Comparison of ENCODE assay signal across 20 cellular contexts in genomic region chr14:23408307-23408630, GRCh38. TPM values are rescaled to one million over a fixed set of nuclear protein-coding genes. Genes with fewer than 3 reads are reported as not detected.
DNase-seq lines count a peak whose midpoint lies in the region; ATAC-seq and TF ChIP-seq lines count a peak whose summit lies in the region.
"Had no signal": no experiment of that assay in that cellular context is flagged by ENCODE, and none has a peak within 500 bp of the region (broad histone marks: within the 10 kb centered on the region; RNA-seq: fewer than 3 reads in every experiment).

No MANE protein-coding gene starts in this region.

- POLR2A ChIA-PET in activated CD8-positive, alpha-beta T cell treated with anti-CD3 and anti-CD28 coated beads, Interleukin-2, amount 10 ng/mL, durations not matched to agents 7 days and 5 days (lab: Charles Lee) = no interaction called here

- peak overlapping the region in 9 of 10 donors; percentile 46 to 87 (median 75) for H3K27ac ChIP-seq in heart right ventricle
- peak overlapping the region; percentile 84 to 91 for H3K27ac ChIP-seq in right atrium auricular region
- peak overlapping the region; percentile 79 to 90 (median 84) for H3K27ac ChIP-seq in gastrocnemius medialis
- H3K27ac ChIP-seq: GM23248 had no signal

- CTCF ChIA-PET in activated CD8-positive, alpha-beta T cell treated with anti-CD3 and anti-CD28 coated beads, Interleukin-2, amount 10 ng/mL, durations not matched to agents 7 days and 5 days (lab: Charles Lee) = no interaction called here

- H3K4me3 Mint-ChIP-seq in activated CD8-positive, alpha-beta T cell treated with anti-CD3 and anti-CD28 coated beads, Interleukin-2, amount 10 ng/mL, durations not matched to agents 7 days and 5 days = no peak overlapping the region
- H3K4me3 Mint-ChIP-seq: CD4-positive, CD25-positive, alpha-beta regulatory T cell; HFFc6 had no signal

- H3K27ac Mint-ChIP-seq in activated CD8-positive, alpha-beta T cell treated with anti-CD3 and anti-CD28 coated beads, Interleukin-2, amount 10 ng/mL, durations not matched to agents 7 days and 5 days = no peak overlapping the region
- H3K27ac Mint-ChIP-seq: CD4-positive, CD25-positive, alpha-beta regulatory T cell; HFFc6 had no signal

- H3K4me1 ChIP-seq in heart right ventricle (peaks cover 0 to 46% (median 7%) of the 10 kb centered on the region in 9 donors), right atrium auricular region (no peaks in the 10 kb centered on the region), gastrocnemius medialis (peaks cover 10 to 55% of the 10 kb centered on the region in 2 donors)
- H3K4me1 ChIP-seq: BE2C, Caco-2 had no signal

- DNase-seq in Right ventricle myocardium superior (peak; percentile 44), heart right ventricle (no peak), right atrium auricular region (ENCODE audit: low spot score) (no peak), gastrocnemius medialis (peak in 1 of 2 donors; percentile 72), NCI-H1105 (lab: John Stamatoyannopoulos, UW) (no peak), GM13976 (ENCODE audit: low spot score) (no peak), glomerular visceral epithelial cell (ENCODE audit: extremely low spot score) (no peak)
- DNase-seq in activated CD8-positive, alpha-beta T cell treated with anti-CD3 and anti-CD28 coated beads, Interleukin-2, amount 10 ng/mL, durations not matched to agents 7 days and 5 days = no peak
- DNase-seq: ACHN; BE2C; C1 segment of cervical spinal cord; Caco-2; CD4-positive, CD25-positive, alpha-beta regulatory T cell; DMS79 treated with DMSO at 0.1 percent for 48 hours; GM23248; HFFc6; KG1 had no signal

- no peak for TF ChIP-seq POLR2A in gastrocnemius medialis (IDR thresholded peaks at IDR 0.05)

- H3K27me3 ChIP-seq in heart right ventricle (peaks cover 0 to 10% (median 0%) of the 10 kb centered on the region in 7 donors), right atrium auricular region (no peaks in the 10 kb centered on the region), gastrocnemius medialis (no peaks in the 10 kb centered on the region)

- H3K36me3 ChIP-seq in heart right ventricle = peaks cover 0 to 47% (median 0%) of the 10 kb centered on the region in 9 donors
- peaks cover 48% of the 10 kb centered on the region for H3K36me3 ChIP-seq in right atrium auricular region
- H3K36me3 ChIP-seq in gastrocnemius medialis = no peaks in the 10 kb centered on the region
- H3K36me3 ChIP-seq: BE2C had no signal

- peaks cover 3% of the 10 kb centered on the region for H3K27me3 Mint-ChIP-seq in activated CD8-positive, alpha-beta T cell treated with anti-CD3 and anti-CD28 coated beads, Interleukin-2, amount 10 ng/mL, durations not matched to agents 7 days and 5 days (ENCODE audit: low read depth)

- TF ChIP-seq CTCF in heart right ventricle (IDR thresholded peaks at IDR 0.05) (no peak), right atrium auricular region (IDR thresholded peaks at IDR 0.05) (no peak), gastrocnemius medialis (IDR thresholded peaks at IDR 0.05 in 4 of 5, conservative IDR thresholded peaks at IDR 0.05 in 1 of 5) (no peak), GM13976 (IDR thresholded peaks at IDR 0.05; ENCODE audit: borderline replicate concordance, control extremely low read depth, extremely low read depth, insufficient read depth, missing control alignments) (no peak)

- in situ Hi-C loops in gastrocnemius medialis (cut with MboI; ENCODE audit: low sequenced_read_pairs in 4 of 4) = no loop called here
- in situ Hi-C loops in GM13976 (cut with MboI; ENCODE audit: low sequenced_read_pairs, unreplicated experiment) = no loop called here

- intact Hi-C loops in Right ventricle myocardium superior (cut with DNase I) = no loop called here
- intact Hi-C loops in heart right ventricle (cut with DNase I) = loop anchor here in 2 of 10 donors (2.0 kb wide), 1 partner anchor 35 kb away; no protein-coding TSS in a partner anchor
- intact Hi-C loops in gastrocnemius medialis (cut with DNase I; ENCODE audit: low total_unique reads) = no loop called here

- H3K4me3 ChIP-seq in heart right ventricle (peak overlapping the region in 1 of 10 donors; percentile 24), right atrium auricular region (peak overlapping the region; percentile 61 to 82), gastrocnemius medialis (peak overlapping the region in 1 of 4 donors; percentile 47)
- H3K4me3 ChIP-seq: GM23248 had no signal

- H3K9me3 ChIP-seq in heart right ventricle (no peaks in the 10 kb centered on the region), right atrium auricular region (no peaks in the 10 kb centered on the region), gastrocnemius medialis (no peaks in the 10 kb centered on the region)
- H3K9me3 ChIP-seq: BE2C, Caco-2 had no signal

- no peaks in the 10 kb centered on the region for H3K4me1 Mint-ChIP-seq in activated CD8-positive, alpha-beta T cell treated with anti-CD3 and anti-CD28 coated beads, Interleukin-2, amount 10 ng/mL, durations not matched to agents 7 days and 5 days (ENCODE audit: low read depth)
- H3K4me1 Mint-ChIP-seq: CD4-positive, CD25-positive, alpha-beta regulatory T cell had no signal

- no peaks in the 10 kb centered on the region for H3K36me3 Mint-ChIP-seq in activated CD8-positive, alpha-beta T cell treated with anti-CD3 and anti-CD28 coated beads, Interleukin-2, amount 10 ng/mL, durations not matched to agents 7 days and 5 days (ENCODE audit: low read depth)
- H3K36me3 Mint-ChIP-seq: CD4-positive, CD25-positive, alpha-beta regulatory T cell had no signal

- 13 to 33% methylated on average over 5 of the region's 5 CpGs for WGBS in heart right ventricle, 2 donors

- H3K9me3 Mint-ChIP-seq in activated CD8-positive, alpha-beta T cell treated with anti-CD3 and anti-CD28 coated beads, Interleukin-2, amount 10 ng/mL, durations not matched to agents 7 days and 5 days (ENCODE audit: insufficient read depth) = no peaks in the 10 kb centered on the region
- H3K9me3 Mint-ChIP-seq: HFFc6 had no signal

- ATAC-seq in Right ventricle myocardium superior (ENCODE audit: poor library complexity) = peak; percentile 5
- ATAC-seq in heart right ventricle = peak in 2 of 8 donors; percentile 33 to 39
- ATAC-seq in gastrocnemius medialis = peak in 1 of 2 donors; percentile 5
- no peak for ATAC-seq in activated CD8-positive, alpha-beta T cell treated with anti-CD3 and anti-CD28 coated beads, Interleukin-2, amount 10 ng/mL, durations not matched to agents 7 days and 5 days
- ATAC-seq: HCT116, HepG2 had no signal

RNA-seq across cellular contexts. Expression of gene MYH6, which starts 0.2 kb away (rescaled TPM):
- total RNA-seq in Right ventricle myocardium superior = 4,934 TPM
- 1,000 to 10,000 TPM in 2 of 10 donors, 100 to 1,000 TPM in 6, 10 to 100 TPM in 2; 76.6 to 7,525 (median 125) TPM for total RNA-seq in heart right ventricle
- 1,000 to 10,000 TPM; 3,967 to 5,106 TPM for polyA plus RNA-seq in heart right ventricle
- over 10,000 TPM in 1 of 2 donors, 1,000 to 10,000 TPM in 1; 8,253 to 13,240 TPM for total RNA-seq in right atrium auricular region
- total RNA-seq in gastrocnemius medialis = 1,000 to 10,000 TPM in 1 of 4 donors, 100 to 1,000 TPM in 1, 10 to 100 TPM in 2; 20.4 to 1,496 (median 303) TPM
- total RNA-seq in activated CD8-positive, alpha-beta T cell treated with anti-CD3 and anti-CD28 coated beads, Interleukin-2, amount 10 ng/mL, durations not matched to agents 7 days and 5 days = not detected
- total RNA-seq: Caco-2; CD4-positive, CD25-positive, alpha-beta regulatory T cell; G401; GM23248; HepG2; HFFc6 had no signal
- polyA plus RNA-seq: CD4-positive, CD25-positive, alpha-beta regulatory T cell; GM23248 had no signal

RNA-seq across cellular contexts. Expression of gene MYH7, which starts 27.2 kb away (rescaled TPM):
- 11,793 TPM for total RNA-seq in Right ventricle myocardium superior
- over 10,000 TPM in 9 of 10 donors, 1,000 to 10,000 TPM in 1; 7,779 to 22,607 (median 19,145) TPM for total RNA-seq in heart right ventricle
- polyA plus RNA-seq in heart right ventricle = 1,000 to 10,000 TPM in 1 of 2 donors, 100 to 1,000 TPM in 1; 641 to 7,351 TPM
- 1,000 to 10,000 TPM; 1,082 to 4,592 TPM for total RNA-seq in right atrium auricular region
- 1,000 to 10,000 TPM; 1,360 to 5,274 (median 3,359) TPM for total RNA-seq in gastrocnemius medialis
- not detected for total RNA-seq in activated CD8-positive, alpha-beta T cell treated with anti-CD3 and anti-CD28 coated beads, Interleukin-2, amount 10 ng/mL, durations not matched to agents 7 days and 5 days
- total RNA-seq: Caco-2; CD4-positive, CD25-positive, alpha-beta regulatory T cell; G401; GM23248; HepG2; HFFc6 had no signal
- polyA plus RNA-seq: CD4-positive, CD25-positive, alpha-beta regulatory T cell; GM23248 had no signal

RNA-seq across cellular contexts. Expression of gene CMTM5, which starts 31.4 kb away (rescaled TPM):
- total RNA-seq in Right ventricle myocardium superior (0.27 TPM), heart right ventricle (under 1 TPM in 3 of 10 donors, not detected in 7; 0.32 to 0.53 (median 0.49) TPM), right atrium auricular region (not detected), gastrocnemius medialis (1 to 10 TPM in 1 of 4 donors, not detected in 3; 1.7 TPM)
- 1 to 10 TPM; 2.9 to 5.3 TPM for polyA plus RNA-seq in heart right ventricle
- not detected for total RNA-seq in activated CD8-positive, alpha-beta T cell treated with anti-CD3 and anti-CD28 coated beads, Interleukin-2, amount 10 ng/mL, durations not matched to agents 7 days and 5 days
- total RNA-seq: Caco-2, G401, GM23248, HepG2, HFFc6 had no signal
- polyA plus RNA-seq: CD4-positive, CD25-positive, alpha-beta regulatory T cell; GM23248; HepG2 had no signal

RNA-seq across cellular contexts. Expression of gene IL25, which starts 35.7 kb away (rescaled TPM):
- total RNA-seq in Right ventricle myocardium superior (not detected), heart right ventricle (under 1 TPM in 1 of 10 donors, not detected in 9; 0.29 TPM), right atrium auricular region (not detected), gastrocnemius medialis (not detected)
- polyA plus RNA-seq in heart right ventricle = not detected
- not detected for total RNA-seq in activated CD8-positive, alpha-beta T cell treated with anti-CD3 and anti-CD28 coated beads, Interleukin-2, amount 10 ng/mL, durations not matched to agents 7 days and 5 days
- total RNA-seq: Caco-2; CD4-positive, CD25-positive, alpha-beta regulatory T cell; G401; GM23248; HepG2; HFFc6 had no signal
- polyA plus RNA-seq: CD4-positive, CD25-positive, alpha-beta regulatory T cell; GM23248; HepG2 had no signal

RNA-seq across cellular contexts. Expression of gene EFS, which starts 43.3 kb away (rescaled TPM):
- 3.2 TPM for total RNA-seq in Right ventricle myocardium superior
- 1 to 10 TPM; 1.1 to 3.7 (median 2.2) TPM for total RNA-seq in heart right ventricle
- 1 to 10 TPM; 3.7 to 6.0 TPM for polyA plus RNA-seq in heart right ventricle
- total RNA-seq in right atrium auricular region = 1 to 10 TPM; 4.1 to 6.3 TPM
- total RNA-seq in gastrocnemius medialis = 1 to 10 TPM in 3 of 4 donors, under 1 TPM in 1; 0.31 to 4.1 (median 1.6) TPM
- not detected for total RNA-seq in activated CD8-positive, alpha-beta T cell treated with anti-CD3 and anti-CD28 coated beads, Interleukin-2, amount 10 ng/mL, durations not matched to agents 7 days and 5 days
- total RNA-seq: CD4-positive, CD25-positive, alpha-beta regulatory T cell; G401; HepG2 had no signal
- polyA plus RNA-seq: CD4-positive, CD25-positive, alpha-beta regulatory T cell; HepG2 had no signal

Comparison
In these comparisons a context has a peak if more than half of its experiments do, and no peak if none do; other contexts are left out.
1. RNA of gene MYH6, which starts 0.2 kb away (total RNA-seq): 8,253 to 13,240 TPM in right atrium auricular region, 4,934 TPM in Right ventricle myocardium superior (single experiment), 20.4 to 1,496 TPM in gastrocnemius medialis and 76.6 to 7,525 TPM in heart right ventricle; not detected in activated CD8-positive, alpha-beta T cell treated with anti-CD3 and anti-CD28 coated beads, Interleukin-2, amount 10 ng/mL, durations not matched to agents 7 days and 5 days; every median in the first group is over 10 times any median in the second.
2. RNA of gene MYH7, which starts 27.2 kb away (total RNA-seq): 7,779 to 22,607 TPM in heart right ventricle, 11,793 TPM in Right ventricle myocardium superior (single experiment), 1,082 to 4,592 TPM in right atrium auricular region and 1,360 to 5,274 TPM in gastrocnemius medialis; not detected in activated CD8-positive, alpha-beta T cell treated with anti-CD3 and anti-CD28 coated beads, Interleukin-2, amount 10 ng/mL, durations not matched to agents 7 days and 5 days; every median in the first group is over 1,000 times any median in the second.
3. Peak in every context shown above with its lines, with median percentiles within 50 percentile points of each other: H3K27ac ChIP-seq.